14 cellular contexts compared by ENCODE assay signal in the genomic region with DNA sequence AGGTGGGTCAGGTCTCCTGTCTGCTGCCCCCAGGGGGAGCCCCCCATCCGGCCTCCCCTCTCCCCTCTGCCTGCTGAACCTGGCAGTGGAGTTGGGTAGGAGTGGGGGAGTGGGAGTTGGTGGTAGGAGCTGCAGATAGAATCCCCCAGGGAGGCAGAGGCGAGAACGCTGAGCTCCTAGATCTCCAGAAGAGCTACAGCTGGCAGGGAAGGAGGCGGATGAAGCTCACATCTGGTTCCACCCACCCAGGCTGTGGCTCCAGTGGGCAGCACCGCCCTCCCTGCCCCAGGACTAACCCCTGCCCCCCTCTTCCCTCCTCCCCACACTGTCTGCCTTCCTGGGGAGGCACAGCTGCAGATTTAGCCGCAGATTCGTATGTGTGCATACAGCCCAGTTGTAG. TPM values are rescaled to one million over a fixed set of nuclear protein-coding genes. Genes with fewer than 3 reads are reported as not detected.
A peak's percentile ranks its signal among the peaks of the same experiment; 100 is the strongest.
DNase-seq lines count a peak whose midpoint lies in the region; ATAC-seq and TF ChIP-seq lines count a peak whose summit lies in the region.
"Had no signal": no experiment of that assay in that cellular context is flagged by ENCODE, and none has a peak within 500 bp of the region (broad histone marks: within the 10 kb centered on the region; RNA-seq: fewer than 3 reads in every experiment).

No MANE protein-coding gene starts in this region.

- ATAC-seq in CD4-positive, CD25-positive, alpha-beta regulatory T cell (ENCODE audit: low read depth in 2 of 2) = no peak
- ATAC-seq in T-cell (replicated peaks in 1 of 4) (peak in 3 of 4 experiments; percentile 55 to 64 (median 60)), GM18870 (IDR thresholded peaks at IDR 0.05; ENCODE audit: unreplicated experiment) (no peak)

- H3K27me3 ChIP-seq in CD4-positive, CD25-positive, alpha-beta regulatory T cell (ENCODE audit: control insufficient read depth, insufficient read depth, low read length) = no peaks in the 10 kb centered on the region
- no peaks in the 10 kb centered on the region for H3K27me3 ChIP-seq in kidney epithelial cell (ENCODE audit: control insufficient read depth, insufficient read depth, low read length)
- H3K27me3 ChIP-seq: sigmoid colon had no signal

- no peak for TF ChIP-seq CTCF in 22Rv1 (IDR thresholded peaks at IDR 0.05)
- peak; percentile 7 for TF ChIP-seq CTCF in kidney epithelial cell (IDR thresholded peaks at IDR 0.05; ENCODE audit: insufficient read depth, low read length, poor library complexity, severe bottlenecking)

- peak in 1 of 3 donors; percentile 66 for DNase-seq in CD4-positive, CD25-positive, alpha-beta regulatory T cell
- DNase-seq in T-cell (peak in 6 of 34 experiments; percentile 23 to 44 (median 35)), kidney epithelial cell (ENCODE audit: low read depth) (no peak), NOMO-1 treated with dmso at 0.1 percent for 144 hours (lab: John Stamatoyannopoulos, UW; ENCODE audit: unreplicated experiment) (no peak), LoVo (ENCODE audit: low spot score) (no peak), UCSD-AML1 (lab: John Stamatoyannopoulos, UW; ENCODE audit: unreplicated experiment) (no peak)
- DNase-seq: NCI-H1694, NCI-H748 treated with DMSO at 0.1 percent for 48 hours, Right ventricle myocardium superior, sigmoid colon had no signal

- no peaks in the 10 kb centered on the region for H3K36me3 Mint-ChIP-seq in CD4-positive, CD25-positive, alpha-beta regulatory T cell
- no peaks in the 10 kb centered on the region for H3K36me3 Mint-ChIP-seq in T-cell

- no peaks in the 10 kb centered on the region for H3K9me3 ChIP-seq in CD4-positive, CD25-positive, alpha-beta regulatory T cell (ENCODE audit: control insufficient read depth in 2 of 2, low read length in 2 of 2)
- H3K9me3 ChIP-seq: sigmoid colon had no signal

- H3K36me3 ChIP-seq in CD4-positive, CD25-positive, alpha-beta regulatory T cell (ENCODE audit: control insufficient read depth, insufficient read depth, low read length) = no peaks in the 10 kb centered on the region
- H3K36me3 ChIP-seq in kidney epithelial cell (ENCODE audit: control insufficient read depth, insufficient read depth, low read length) = no peaks in the 10 kb centered on the region
- H3K36me3 ChIP-seq: sigmoid colon had no signal

- no peak overlapping the region for H3K4me3 ChIP-seq in CD4-positive, CD25-positive, alpha-beta regulatory T cell (ENCODE audit: low read depth, low read length)
- H3K4me3 ChIP-seq in kidney epithelial cell (ENCODE audit: low read depth, low read length) = no peak overlapping the region
- H3K4me3 ChIP-seq: sigmoid colon had no signal

- H3K9me3 Mint-ChIP-seq in CD4-positive, CD25-positive, alpha-beta regulatory T cell = peaks cover 0 to 1% (median 0%) of the 10 kb centered on the region in 7 donors
- no peaks in the 10 kb centered on the region for H3K9me3 Mint-ChIP-seq in T-cell

- peak overlapping the region in 3 of 4 donors; percentile 21 to 59 (median 22) for H3K4me3 Mint-ChIP-seq in CD4-positive, CD25-positive, alpha-beta regulatory T cell
- H3K4me3 Mint-ChIP-seq in T-cell = no peak overlapping the region

- CTCF ChIA-PET in T-cell (lab: Charles Lee) = no interaction called here

- peaks cover 12% of the 10 kb centered on the region for H3K27me3 Mint-ChIP-seq in CD4-positive, CD25-positive, alpha-beta regulatory T cell
- peaks cover 6 to 7% of the 10 kb centered on the region in 2 donors for H3K27me3 Mint-ChIP-seq in T-cell

- peaks cover 11 to 57% (median 24%) of the 10 kb centered on the region in 4 donors for H3K4me1 Mint-ChIP-seq in CD4-positive, CD25-positive, alpha-beta regulatory T cell
- H3K4me1 Mint-ChIP-seq in T-cell = peaks cover 13 to 42% (median 27%) of the 10 kb centered on the region in 3 donors

- peak overlapping the region; percentile 86 for H3K27ac ChIP-seq in 22Rv1
- no peak overlapping the region for H3K27ac ChIP-seq in CD4-positive, CD25-positive, alpha-beta regulatory T cell (ENCODE audit: insufficient read depth, low read length, poor library complexity, severe bottlenecking)
- H3K27ac ChIP-seq: sigmoid colon, VCaP had no signal

- peaks cover 20% of the 10 kb centered on the region for H3K4me1 ChIP-seq in CD4-positive, CD25-positive, alpha-beta regulatory T cell (ENCODE audit: control insufficient read depth, insufficient read depth, low read length, poor library complexity, severe bottlenecking)

- POLR2A ChIA-PET in T-cell (lab: Charles Lee) = no interaction called here

- H3K27ac Mint-ChIP-seq in CD4-positive, CD25-positive, alpha-beta regulatory T cell = peak overlapping the region in 2 of 3 donors; percentile 71 to 88
- H3K27ac Mint-ChIP-seq in T-cell = peak overlapping the region in 1 of 2 donors; percentile 85

RNA-seq across cellular contexts. Expression of gene C9orf50, which starts 34.3 kb away (rescaled TPM):
- total RNA-seq in CD4-positive, CD25-positive, alpha-beta regulatory T cell = not detected
- polyA plus RNA-seq in CD4-positive, CD25-positive, alpha-beta regulatory T cell = not detected
- total RNA-seq in T-cell (not detected), kidney epithelial cell (not detected in 2 replicates)
- total RNA-seq: Right ventricle myocardium superior, subcutaneous adipose tissue had no signal

RNA-seq across cellular contexts. Expression of gene NTMT1, which starts 39.3 kb away (rescaled TPM):
- 37.4 TPM for total RNA-seq in CD4-positive, CD25-positive, alpha-beta regulatory T cell
- 10 to 100 TPM; 41.9 to 56.7 (median 52.8) TPM for polyA plus RNA-seq in CD4-positive, CD25-positive, alpha-beta regulatory T cell
- total RNA-seq in T-cell (10 to 100 TPM; 31.0 to 45.0 (median 40.3) TPM), kidney epithelial cell (52.6 and 57.2 TPM in 2 replicates)

RNA-seq across cellular contexts. Expression of gene ASB6, which starts 55.3 kb away (rescaled TPM):
- total RNA-seq in CD4-positive, CD25-positive, alpha-beta regulatory T cell = 27.8 TPM
- 10 to 100 TPM; 21.7 to 26.9 (median 23.7) TPM for polyA plus RNA-seq in CD4-positive, CD25-positive, alpha-beta regulatory T cell
- 10 to 100 TPM; 28.3 to 35.2 (median 30.8) TPM for total RNA-seq in T-cell
- total RNA-seq in kidney epithelial cell = 27.0 and 32.0 TPM in 2 replicates

Comparison
In these comparisons a context has a peak if more than half of its experiments do, and no peak if none do; other contexts are left out.
1. ATAC-seq: peak in T-cell (3 of 4); none in CD4-positive, CD25-positive, alpha-beta regulatory T cell (0 of 2) and GM18870 (single experiment).
2. H3K4me3 Mint-ChIP-seq: peak in CD4-positive, CD25-positive, alpha-beta regulatory T cell (3 of 4); none in T-cell (0 of 3).